In the genomic region with DNA sequence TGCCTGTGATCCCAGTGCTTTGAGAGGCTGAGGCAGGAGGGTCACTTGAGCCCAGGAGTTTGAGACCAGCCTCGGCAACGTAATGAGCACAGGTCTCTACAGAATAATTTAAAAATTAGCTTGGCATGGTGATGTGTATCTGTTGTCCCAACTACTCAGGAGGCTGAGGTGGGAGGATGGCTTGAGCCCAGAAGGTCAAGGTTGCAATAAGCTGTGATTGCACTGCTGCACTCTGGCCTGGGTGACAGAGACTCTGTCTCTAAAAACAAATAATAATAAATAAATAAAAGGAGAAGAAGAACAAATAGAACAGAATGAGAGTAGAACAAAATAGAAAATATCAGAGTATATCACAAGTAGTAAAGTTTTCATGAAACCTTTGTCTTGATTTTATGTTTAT, we compare ENCODE assay signal across 7 cellular contexts. TPM values are rescaled to one million over a fixed set of nuclear protein-coding genes. Genes with fewer than 3 reads are reported as not detected.
"Had no signal": no experiment of that assay in that cellular context is flagged by ENCODE, and none has a peak within 500 bp of the region (broad histone marks: within the 10 kb centered on the region; RNA-seq: fewer than 3 reads in every experiment).

No MANE protein-coding gene starts in this region.

- ATAC-seq: GM23338, K562 had no signal

- H3K27ac ChIP-seq: HL-60 had no signal

- H3K4me2 ChIP-seq: GM23338 had no signal

- H3K4me3 ChIP-seq: GM23338, K562 had no signal

- H2AFZ ChIP-seq: GM23338 had no signal

- DNase-seq: H9 had no signal

- FAIRE-seq: H1, K562 had no signal

RNA-seq across cellular contexts. Expression of a gene that starts 22.8 kb away (rescaled TPM):
- total RNA-seq: GM23338, H1, H9, HT1080, IMR-90, K562 had no signal
- polyA plus RNA-seq: H1, IMR-90, K562 had no signal
